8 cellular contexts compared by ENCODE assay signal in genomic region chr7:65037740-65038678, GRCh38. TPM values are rescaled to one million over a fixed set of nuclear protein-coding genes. Genes with fewer than 3 reads are reported as not detected.
DNase-seq lines count a peak whose midpoint lies in the region; ATAC-seq and TF ChIP-seq lines count a peak whose summit lies in the region.

No MANE protein-coding gene starts in this region.

- TF ChIP-seq CTCF in KMS-11 (conservative IDR thresholded peaks at IDR 0.05; ENCODE audit: low read depth, low read length) (no peak), Peyer's patch (IDR thresholded peaks at IDR 0.05) (peak in 2 of 6 experiments; percentile 7), nephron (IDR thresholded peaks at IDR 0.05; ENCODE audit: unreplicated experiment in 3 of 3) (no peak)

- H3K4me1 ChIP-seq in KMS-11 (ENCODE audit: low read depth, poor library complexity, severe bottlenecking) (peaks cover 10% of the 10 kb centered on the region), Peyer's patch (peaks cover 0 to 8% (median 0%) of the 10 kb centered on the region in 4 donors)

- H4K20me1 ChIP-seq in KMS-11 (ENCODE audit: insufficient read depth): no peaks in the 10 kb centered on the region

- no peaks in the 10 kb centered on the region for H3K9me3 ChIP-seq in Peyer's patch

- TF ChIP-seq POLR2A in Peyer's patch (IDR thresholded peaks at IDR 0.05): peak in 1 of 2 donors; percentile 48

- H2AFZ ChIP-seq in KMS-11 (ENCODE audit: low read depth): peak overlapping the region; percentile 49; the same call in 1 of the 2 replicates

- DNase-seq in Daoy (ENCODE audit: low read depth) (peak; percentile 99), Peyer's patch (peak; percentile 89 to 98 (median 96)), activated T-helper 1 cell treated with Interleukin-2 at 50 U/mL for 16 hours (ENCODE audit: low read depth) (peak; percentile 95), fibroblast of gingiva (ENCODE audit: low read depth) (peak; percentile 94)
- DNase-seq in stimulated activated naive CD4-positive, alpha-beta T cell treated with Interleukin-2 at 50 U/mL for 16 hours (lab: John Stamatoyannopoulos, UW): peak; percentile 92

- H3K27me3 Mint-ChIP-seq in nephron (ENCODE audit: low read depth): no peaks in the 10 kb centered on the region

- peak overlapping the region; percentile 88; the same call in 1 of the 2 replicates for H3K9ac ChIP-seq in KMS-11

- no peaks in the 10 kb centered on the region for H3K27me3 ChIP-seq in KMS-11 (ENCODE audit: insufficient read depth, low read depth)
- no peaks in the 10 kb centered on the region for H3K27me3 ChIP-seq in Peyer's patch

- peak; percentile 87 for ATAC-seq in GM21825 (IDR thresholded peaks at IDR 0.05; ENCODE audit: unreplicated experiment)

- H3K4me3 ChIP-seq in KMS-11 (IDR thresholded peaks at IDR 0.05; ENCODE audit: insufficient read depth, low read depth, low read length): no peak overlapping the region
- H3K4me3 ChIP-seq in Peyer's patch: peak overlapping the region; percentile 81 to 97 (median 93)

- peaks cover 14% of the 10 kb centered on the region for H3K4me1 Mint-ChIP-seq in nephron

- no peaks in the 10 kb centered on the region for H3K36me3 ChIP-seq in KMS-11 (ENCODE audit: insufficient read depth)
- H3K36me3 ChIP-seq in Peyer's patch: no peaks in the 10 kb centered on the region

- H3K79me2 ChIP-seq in KMS-11 (ENCODE audit: insufficient read depth, low read depth): peaks cover 35% of the 10 kb centered on the region

- peak overlapping the region; percentile 16; the same call in 1 of the 2 replicates for H3K4me2 ChIP-seq in KMS-11

- peak overlapping the region in 2 of 3 experiments; percentile 55 to 82 for H3K27ac Mint-ChIP-seq in nephron

- H3K36me3 Mint-ChIP-seq in nephron (ENCODE audit: low read depth): no peaks in the 10 kb centered on the region

- no peaks in the 10 kb centered on the region for H3K9me3 Mint-ChIP-seq in nephron

- H3K4me3 Mint-ChIP-seq in nephron: peak overlapping the region; percentile 80 to 86 (median 84)

- H3K27ac ChIP-seq in KMS-11 (peak overlapping the region; percentile 80), Peyer's patch (peak overlapping the region; percentile 87 to 97 (median 90))

RNA-seq across cellular contexts. Expression of gene ERV3-1, which starts 31.5 kb away (rescaled TPM):
- total RNA-seq in Daoy (2014; rRNA removed; shearing (Covaris generic)): 5.3 and 8.8 TPM in 2 replicates
- total RNA-seq in Peyer's patch: 10 to 100 TPM in 1 of 4 donors, 1 to 10 TPM in 3; 6.8 to 11.3 (median 8.6) TPM

RNA-seq across cellular contexts. Expression of gene ZNF117, which starts 47.2 kb away (rescaled TPM):
- 3.3 and 5.4 TPM in 2 replicates for total RNA-seq in Daoy (2014; rRNA removed; shearing (Covaris generic))
- total RNA-seq in Peyer's patch: 10 to 100 TPM in 2 of 4 donors, 1 to 10 TPM in 2; 3.1 to 22.3 (median 6.9) TPM
